ENCODE assay signal across 8 cellular contexts in genomic region chr2:72137498-72138010, GRCh38. TPM values are rescaled to one million over a fixed set of nuclear protein-coding genes. Genes with fewer than 3 reads are reported as not detected.
DNase-seq lines count a peak whose midpoint lies in the region; ATAC-seq, FAIRE-seq and TF ChIP-seq lines count a peak whose summit lies in the region.

No MANE protein-coding gene starts in this region.

- TF ChIP-seq CTCF in AG10803 (conservative IDR thresholded peaks at IDR 0.05; ENCODE audit: low read length) (peak; percentile 85), fibroblast of pulmonary artery (IDR thresholded peaks at IDR 0.05; ENCODE audit: low read length, missing control alignments) (peak; percentile 94), pancreas (IDR thresholded peaks at IDR 0.05) (peak; percentile 86 to 91 (median 88)), uterus (IDR thresholded peaks at IDR 0.05) (peak; percentile 53 to 63 (median 60))

- H3K27ac ChIP-seq in pancreas (no peak overlapping the region), uterus (no peak overlapping the region)

- 18 to 19% methylated on average over 10 of the region's 10 CpGs for WGBS in pancreas, 2 donors

- peak; percentile 25 for DNase-seq in AG10803 (ENCODE audit: low read depth)
- DNase-seq in NOMO-1 treated with DMSO at 0.1 percent for 48 hours (lab: John Stamatoyannopoulos, UW; ENCODE audit: unreplicated experiment) = peak; percentile 14
- DNase-seq in activated T-cell treated with anti-CD3 and anti-CD28 coated beads for 48 hours (ENCODE audit: low read depth) = peak; percentile 55
- DNase-seq in fibroblast of pulmonary artery (ENCODE audit: low read depth) = peak; percentile 33
- peak in 5 of 6 donors; percentile 29 to 92 (median 74) for DNase-seq in pancreas
- peak; percentile 16 to 30 for DNase-seq in uterus

- H3K9me3 ChIP-seq in pancreas (no peaks in the 10 kb centered on the region), uterus (no peaks in the 10 kb centered on the region)

- H3K36me3 ChIP-seq in pancreas (no peaks in the 10 kb centered on the region), uterus (no peaks in the 10 kb centered on the region)

- H3K27me3 ChIP-seq in pancreas (no peaks in the 10 kb centered on the region), uterus (no peaks in the 10 kb centered on the region)

- no peak for TF ChIP-seq POLR2A in uterus (IDR thresholded peaks at IDR 0.05)

- H3K4me3 ChIP-seq in AG10803 (ENCODE audit: low read length) (no peak overlapping the region), fibroblast of pulmonary artery (replicated peaks; ENCODE audit: low read depth, low read length) (no peak overlapping the region), pancreas (no peak overlapping the region), uterus (no peak overlapping the region)

- intact Hi-C loops in pancreas (cut with DNase I) (no loop called here), uterus (cut with DNase I; ENCODE audit: low total_unique reads) (no loop called here)

- peak; percentile 72 for ATAC-seq in GM18517 (IDR thresholded peaks at IDR 0.05; ENCODE audit: unreplicated experiment)
- peak; percentile 90 for ATAC-seq in HG02981 (IDR thresholded peaks at IDR 0.05; ENCODE audit: unreplicated experiment)
- ATAC-seq in pancreas = peak; percentile 75 to 90 (median 80)

- H3K4me1 ChIP-seq in pancreas (no peaks in the 10 kb centered on the region), uterus (no peaks in the 10 kb centered on the region)

- no peak for FAIRE-seq in pancreas (lab: Jason Lieb, UNC)

RNA-seq across cellular contexts. Expression of gene CYP26B1, which starts 10.1 kb away (rescaled TPM):
- 1 to 10 TPM in 1 of 6 donors, under 1 TPM in 5; 0.16 to 1.3 (median 0.46) TPM for total RNA-seq in pancreas
- polyA plus RNA-seq in pancreas = under 1 TPM; 0.26 to 0.91 TPM
- 1 to 10 TPM in 2 of 4 donors, under 1 TPM in 1, not detected in 1; 0.59 to 6.5 (median 1.4) TPM for total RNA-seq in uterus

Comparison
In these comparisons a context has a peak if more than half of its experiments do, and no peak if none do; other contexts are left out.
1. DNase-seq: peak in every context shown above with its lines; median percentile 74 in pancreas; 55 in activated T-cell treated with anti-CD3 and anti-CD28 coated beads for 48 hours; 33 in fibroblast of pulmonary artery; 25 in AG10803; 23 in uterus; 14 in NOMO-1 treated with DMSO at 0.1 percent for 48 hours.